29 cellular contexts compared by ENCODE assay signal in genomic region chr4:156756118-156756517, GRCh38.
"Had no signal": no experiment of that assay in that cellular context is flagged by ENCODE, and none has a peak within 500 bp of the region (broad histone marks: within the 10 kb centered on the region; RNA-seq: fewer than 3 reads in every experiment).

No MANE protein-coding gene starts in this region.

- H3K4me1 ChIP-seq: body of pancreas, upper lobe of right lung had no signal

- ATAC-seq: activated naive CD8-positive, alpha-beta T cell treated with anti-CD3 and anti-CD28 coated beads, Interleukin-2, amount 50 U/mL, for 24 hours; body of pancreas; esophagus mucosa; left colon; sciatic nerve; stimulated activated memory B cell treated with anti-CD40 and anti-IgM and Interleukin-4, amounts not matched to agents 10 μg/mL and 1 μg/mL and 100 μg/mL, for 72 hours; stimulated activated naive CD8-positive, alpha-beta T cell treated with anti-CD3 and anti-CD28 coated beads, Interleukin-15, amount 100 ng/mL, for 72 hours; upper lobe of right lung had no signal

- H3K4me2 ChIP-seq: smooth muscle cell had no signal

- DNase-seq: activated CD4-positive, alpha-beta memory T cell treated with anti-CD3 and anti-CD28 coated beads for 36 hours; activated CD4-positive, alpha-beta T cell treated with anti-CD3 and anti-CD28 coated beads, Interleukin-2, amount 10 ng/mL, durations not matched to agents 24 days and 14 days; activated CD4-positive, CD25-positive, alpha-beta regulatory T cell treated with anti-CD3 and anti-CD28 coated beads, Interleukin-2, amount 50 U/mL, for 72 hours; activated CD8-positive, alpha-beta memory T cell treated with anti-CD3 and anti-CD28 coated beads, Interleukin-2, amount 50 U/mL, for 48 hours; activated gamma-delta T cell; activated naive CD4-positive, alpha-beta T cell treated with anti-CD3 and anti-CD28 coated beads, Interleukin-2, amount 50 U/mL, for 16 hours; activated naive CD8-positive, alpha-beta T cell treated with anti-CD3 and anti-CD28 coated beads, Interleukin-2, amount 50 U/mL, for 24 hours; activated T-cell treated with anti-CD3 and anti-CD28 coated beads, Interleukin-2, amount 50 U/mL, for 24 hours; body of pancreas; cortex of kidney; head of caudate nucleus; hippocampal formation; kidney; left colon; mammary epithelial cell; naive B cell; nephron progenitor cell; stimulated activated CD4-positive, alpha-beta T cell treated with anti-CD3 and anti-CD28 coated beads, Interleukin-1b, Interleukin-23, amount 100 ng/mL, for 48 hours; stimulated activated CD4-positive, alpha-beta T cell treated with anti-CD3 and anti-CD28 coated beads, Interleukin-4, amount 100 ng/mL, for 4 hours; stimulated activated CD8-positive, alpha-beta memory T cell treated with anti-CD3 and anti-CD28 coated beads, Interleukin-4, amount 100 ng/mL, for 48 hours; stimulated activated naive CD8-positive, alpha-beta T cell treated with anti-CD3 and anti-CD28 coated beads, Interleukin-15, amount 100 ng/mL, for 72 hours; T-helper 2 cell; tibial artery; upper lobe of right lung had no signal

- H3K9me3 ChIP-seq: body of pancreas, neutrophil, tibial artery, upper lobe of right lung had no signal

- H3K27ac ChIP-seq: body of pancreas, neutrophil, tibial artery, upper lobe of right lung had no signal

- H3K27me3 ChIP-seq: body of pancreas, neutrophil, tibial artery, upper lobe of right lung had no signal

- H3K36me3 ChIP-seq: neutrophil, tibial artery, upper lobe of right lung had no signal

- H3K4me3 ChIP-seq: body of pancreas, smooth muscle cell, tibial artery, upper lobe of right lung had no signal
